8 cellular contexts compared by ENCODE assay signal in the genomic region with DNA sequence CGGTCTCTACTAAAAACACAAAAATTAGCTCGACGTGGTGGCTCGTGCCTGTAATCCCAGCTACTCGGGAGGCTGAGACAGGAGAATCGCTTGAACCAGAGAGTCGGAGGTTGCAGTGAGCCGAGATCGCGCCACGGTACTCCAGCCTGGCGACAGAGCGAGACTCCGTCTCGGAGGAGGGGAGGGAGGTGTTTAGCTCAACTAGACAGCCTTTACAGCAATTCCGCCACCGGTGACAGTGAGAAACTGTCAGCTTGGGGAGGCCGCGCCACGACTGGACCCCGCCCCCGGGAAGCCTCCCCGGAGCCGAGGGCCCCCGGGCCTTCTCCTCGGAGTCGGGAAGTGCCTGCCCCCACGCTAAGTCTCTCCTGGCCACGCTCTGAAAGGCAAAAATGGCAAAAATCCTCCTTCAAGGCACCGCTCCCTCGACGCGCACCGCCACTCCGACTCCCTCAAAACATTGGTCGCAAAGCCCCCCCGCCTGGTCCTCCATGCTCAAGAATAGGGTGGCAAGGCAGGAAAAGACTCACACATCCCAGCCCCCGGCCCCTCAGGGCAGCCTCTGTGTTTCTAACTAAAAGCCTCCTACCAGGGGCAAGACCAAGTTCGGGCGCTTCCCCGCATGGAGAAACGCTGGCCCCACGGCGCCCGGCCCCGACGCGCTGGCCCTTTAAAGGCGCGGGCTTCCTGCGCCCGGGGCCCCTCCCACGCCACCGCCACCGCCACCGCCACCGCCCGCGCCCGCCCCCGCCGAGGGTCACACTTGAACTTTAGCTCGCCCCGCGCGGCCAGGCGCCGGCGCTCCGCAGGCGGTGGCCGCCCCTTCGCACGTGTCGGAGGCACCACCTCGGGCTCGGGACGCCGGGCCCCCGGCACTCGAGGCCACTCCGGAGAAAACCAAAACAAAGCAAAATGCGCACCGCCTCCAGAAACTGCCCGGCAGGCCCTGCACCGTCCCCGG. TPM values are rescaled to one million over a fixed set of nuclear protein-coding genes. Genes with fewer than 3 reads are reported as not detected.
DNase-seq lines count a peak whose midpoint lies in the region; ATAC-seq, FAIRE-seq and TF ChIP-seq lines count a peak whose summit lies in the region.

No MANE protein-coding gene starts in this region.

- peak overlapping the region; percentile 63 for H2AFZ ChIP-seq in ACC112 (ENCODE audit: low read length, unreplicated experiment)

- peak; percentile 56 for FAIRE-seq in GM19239 (lab: Jason Lieb, UNC)

- H3K79me2 ChIP-seq in ACC112 (ENCODE audit: control insufficient read depth, insufficient read depth, low read length, unreplicated experiment) = peaks cover 51% of the 10 kb centered on the region

- TF ChIP-seq CTCF in colonic mucosa (IDR thresholded peaks at IDR 0.05) = no peak
- no peak for TF ChIP-seq CTCF in right lobe of liver (IDR thresholded peaks at IDR 0.05)

- DNase-seq in GM19239 (ENCODE audit: insufficient read length, low spot score) (peak; percentile 44), colonic mucosa (peak; percentile 87), right lobe of liver (peak; percentile 91 to 93 (median 92)), KBM-7 (no peak)
- DNase-seq in activated CD4-positive, alpha-beta T cell treated with anti-CD3 and anti-CD28 coated beads for 48 hours = peak; percentile 83
- peak; percentile 79 for DNase-seq in stimulated activated CD4-positive, alpha-beta T cell treated with anti-CD3 and anti-CD28 coated beads, Interleukin-4, amount 100 ng/mL, for 24 hours

- H3K4me1 ChIP-seq in ACC112 (ENCODE audit: control insufficient read depth, insufficient read depth, low read length, unreplicated experiment) (no peaks in the 10 kb centered on the region), HUES6 (ENCODE audit: control insufficient read depth, insufficient read depth, low read length) (peaks cover 30% of the 10 kb centered on the region), colonic mucosa (peaks cover 12% of the 10 kb centered on the region), right lobe of liver (peaks cover 0 to 37% (median 9%) of the 10 kb centered on the region in 4 donors)

- H3K9ac ChIP-seq in HUES6 (ENCODE audit: low read length) (peak overlapping the region; percentile 72), colonic mucosa (ENCODE audit: low read depth in 2 of 2, low read length in 2 of 2) (peak overlapping the region; percentile 85 to 100)

- in situ Hi-C loops in KBM-7 (cut with MboI; ENCODE audit: low pct_unique_long_range_greater_than_20kb, low sequenced_read_pairs) = no loop called here

- 0% methylated on average over 38 of the region's 87 CpGs for WGBS in right lobe of liver (ENCODE audit: insufficient coverage, low coverage, low lambda C conversion rate, missing lambda C conversion rate)

- intact Hi-C loops in colonic mucosa (cut with DNase I) (loop anchor here (5.0 kb wide), 1 partner anchor 262 kb away; no protein-coding TSS in a partner anchor), right lobe of liver (cut with DNase I) (loop anchor here (10.0 kb wide), 2 partner anchors 110 to 180 kb away; no protein-coding TSS in a partner anchor)

- TF ChIP-seq POLR2A in right lobe of liver (IDR thresholded peaks at IDR 0.05) = peak; percentile 67

- H3K27me3 ChIP-seq in ACC112 (ENCODE audit: insufficient read depth, low read length) (no peaks in the 10 kb centered on the region), HUES6 (ENCODE audit: control insufficient read depth, insufficient read depth, low read length) (peaks cover 10% of the 10 kb centered on the region; the same call in 1 of the 2 replicates), colonic mucosa (no peaks in the 10 kb centered on the region), right lobe of liver (no peaks in the 10 kb centered on the region)

- H3K36me3 ChIP-seq in ACC112 (ENCODE audit: insufficient read depth, low read length) = no peaks in the 10 kb centered on the region
- no peaks in the 10 kb centered on the region; the same call in 1 of the 2 replicates for H3K36me3 ChIP-seq in HUES6 (ENCODE audit: control insufficient read depth, insufficient read depth, low read length)
- no peaks in the 10 kb centered on the region for H3K36me3 ChIP-seq in colonic mucosa
- H3K36me3 ChIP-seq in right lobe of liver = no peaks in the 10 kb centered on the region

- H3K4me3 ChIP-seq in ACC112 (ENCODE audit: low read depth, low read length) (peak overlapping the region; percentile 93), HUES6 (ENCODE audit: low read depth, low read length) (peak overlapping the region; percentile 98), colonic mucosa (peak overlapping the region; percentile 76), right lobe of liver (peak overlapping the region; percentile 85 to 96 (median 92))

- peak; percentile 70 to 79 (median 74) for ATAC-seq in right lobe of liver

- H3K27ac ChIP-seq in ACC112 (ENCODE audit: low read depth, low read length) (peak overlapping the region; percentile 74), HUES6 (ENCODE audit: low read depth, low read length) (peak overlapping the region; percentile 36; the same call in 1 of the 2 replicates), colonic mucosa (peak overlapping the region; percentile 95), right lobe of liver (peak overlapping the region; percentile 97 to 99 (median 99))

- H3K9me3 ChIP-seq in HUES6 (ENCODE audit: control insufficient read depth, insufficient read depth, low read depth, low read length) (no peaks in the 10 kb centered on the region), colonic mucosa (no peaks in the 10 kb centered on the region), right lobe of liver (no peaks in the 10 kb centered on the region)

RNA-seq across cellular contexts. Expression of gene FOXO1, which starts 2.1 kb away (rescaled TPM):
- total RNA-seq in colonic mucosa = 10 to 100 TPM; 15.7 to 26.4 TPM
- total RNA-seq in right lobe of liver = 10 to 100 TPM; 12.3 to 27.7 (median 14.6) TPM

Comparison
In these comparisons a context has a peak if more than half of its experiments do, and no peak if none do; other contexts are left out.
1. H3K27ac ChIP-seq: peak in every context shown above with its lines; median percentile 99 in right lobe of liver; 95 in colonic mucosa; 74 in ACC112; 36 in HUES6.